ENCODE assay signal across 9 cellular contexts in the genomic region with DNA sequence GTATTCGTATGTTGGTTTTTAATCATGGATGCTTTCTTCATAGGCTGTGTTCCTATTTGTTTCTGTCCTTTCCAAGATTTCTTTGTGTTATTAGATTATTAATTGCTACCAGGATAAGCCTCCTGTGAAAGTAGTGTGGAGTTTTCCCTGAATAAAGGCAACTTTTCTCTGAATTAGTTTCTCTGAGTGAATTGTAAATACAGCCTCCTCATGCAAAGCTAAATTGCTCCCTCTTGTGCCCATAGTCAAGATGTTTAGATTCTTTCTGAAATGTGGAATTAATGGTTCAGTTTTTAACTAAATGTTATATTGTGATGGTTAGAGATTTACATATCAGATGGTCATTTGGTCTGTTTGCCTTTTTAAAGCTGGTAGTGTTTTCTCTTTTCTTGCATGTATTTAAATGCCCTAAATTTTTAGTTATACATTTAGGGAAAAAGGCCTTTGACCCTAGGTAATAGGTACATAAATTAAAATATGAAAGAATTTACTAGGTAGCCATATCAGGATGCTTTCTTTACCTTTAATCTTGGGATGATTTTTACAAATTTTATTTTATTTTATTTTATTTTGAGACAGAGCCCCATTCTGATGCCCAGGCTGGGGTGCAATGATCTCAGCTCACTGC. TPM values are rescaled to one million over a fixed set of nuclear protein-coding genes. Genes with fewer than 3 reads are reported as not detected.
DNase-seq lines count a peak whose midpoint lies in the region; ATAC-seq and TF ChIP-seq lines count a peak whose summit lies in the region.
"Had no signal": no experiment of that assay in that cellular context is flagged by ENCODE, and none has a peak within 500 bp of the region (broad histone marks: within the 10 kb centered on the region; RNA-seq: fewer than 3 reads in every experiment).

No MANE protein-coding gene starts in this region.

- no peak for ATAC-seq in HG03135 (IDR thresholded peaks at IDR 0.05; ENCODE audit: unreplicated experiment)

- TF ChIP-seq CTCF in cardiac muscle cell (IDR thresholded peaks at IDR 0.05; ENCODE audit: low read depth, low read length) (peak; percentile 61), right atrium auricular region (IDR thresholded peaks at IDR 0.05) (peak in 1 of 2 donors; percentile 65), RWPE1 (conservative IDR thresholded peaks at IDR 0.05; ENCODE audit: low read depth) (peak; percentile 70), epithelial cell of proximal tubule (conservative IDR thresholded peaks at IDR 0.05; ENCODE audit: low read depth, low read length) (peak; percentile 73), neutrophil (IDR thresholded peaks at IDR 0.05) (peak; percentile 48)

- H3K27ac ChIP-seq in cardiac muscle cell (no peak overlapping the region), right atrium auricular region (no peak overlapping the region), RWPE1 (no peak overlapping the region), neutrophil (peak overlapping the region; percentile 41)

- H3K4me3 ChIP-seq in cardiac muscle cell (no peak overlapping the region), right atrium auricular region (no peak overlapping the region), epithelial cell of proximal tubule (ENCODE audit: low read depth, low read length) (no peak overlapping the region), neutrophil (ENCODE audit: low read depth in 1 of 2, low read length in 1 of 2) (no peak overlapping the region)

- CTCF ChIA-PET in RWPE1 (lab: Yijun Ruan, JAX): interaction anchor here (0.5 to 1.1 kb wide), 7 partner anchors 8 to 318 kb away, joined by 3 to 5 read pairs (median 3); no protein-coding TSS in a partner anchor

- H3K27me3 ChIP-seq in cardiac muscle cell (no peaks in the 10 kb centered on the region), right atrium auricular region (no peaks in the 10 kb centered on the region), neutrophil (no peaks in the 10 kb centered on the region)

- H3K9me3 ChIP-seq in cardiac muscle cell (ENCODE audit: low read depth) (no peaks in the 10 kb centered on the region), right atrium auricular region (no peaks in the 10 kb centered on the region), neutrophil (no peaks in the 10 kb centered on the region)

- peak; percentile 47 to 81 for DNase-seq in cardiac muscle cell (ENCODE audit: low read depth in 1 of 2, low spot score in 1 of 2)
- no peak for DNase-seq in right atrium auricular region (ENCODE audit: low spot score)
- DNase-seq in LHCN-M2 (ENCODE audit: low read depth): peak; percentile 60
- peak; percentile 39 for DNase-seq in RWPE1 (ENCODE audit: low spot score)
- no peak for DNase-seq in epithelial cell of proximal tubule (ENCODE audit: low read depth)
- no peak for DNase-seq in UCSD-AML1 (lab: John Stamatoyannopoulos, UW; ENCODE audit: unreplicated experiment)
- DNase-seq: activated naive CD8-positive, alpha-beta T cell treated with anti-CD3 and anti-CD28 coated beads, Interleukin-2, amount 10 ng/mL, durations not matched to agents 7 days and 5 days had no signal

- H3K36me3 ChIP-seq in cardiac muscle cell (peaks cover 14% of the 10 kb centered on the region), right atrium auricular region (peaks cover 23% of the 10 kb centered on the region), neutrophil (peaks cover 91% of the 10 kb centered on the region)

- POLR2A ChIA-PET in RWPE1 (lab: Yijun Ruan, JAX; ENCODE audit: low non-redundant PET): no interaction called here

- no peaks in the 10 kb centered on the region for H3K4me1 ChIP-seq in cardiac muscle cell (ENCODE audit: low read depth)
- no peaks in the 10 kb centered on the region for H3K4me1 ChIP-seq in right atrium auricular region
- peaks cover 0 to 3% of the 10 kb centered on the region in 2 experiments for H3K4me1 ChIP-seq in neutrophil (ENCODE audit: control insufficient read depth in 1 of 2, insufficient read depth in 1 of 2, low read depth in 1 of 2, low read length in 1 of 2)

RNA-seq across cellular contexts. Expression of a gene that starts 8.9 kb away (rescaled TPM):
- 13.6 and 13.8 TPM in 2 replicates for total RNA-seq in cardiac muscle cell
- 11.8 and 13.4 TPM in 2 replicates for polyA plus RNA-seq in cardiac muscle cell
- total RNA-seq in right atrium auricular region: 1 to 10 TPM; 3.9 to 5.3 TPM
- 27.2 and 29.6 TPM in 2 replicates for total RNA-seq in LHCN-M2 (2014; rRNA removed)
- 6.9 TPM for polyA plus RNA-seq in LHCN-M2 (2012)
- 13.9 and 16.6 TPM in 2 replicates for total RNA-seq in epithelial cell of proximal tubule

RNA-seq across cellular contexts. Expression of a gene that starts 9.4 kb away (rescaled TPM):
- total RNA-seq in cardiac muscle cell (19.7 and 25.6 TPM in 2 replicates), right atrium auricular region (1 to 10 TPM; 6.7 to 7.4 TPM), LHCN-M2 (2014; rRNA removed) (87.6 and 102 TPM in 2 replicates), epithelial cell of proximal tubule (48.3 and 48.7 TPM in 2 replicates)
- 22.7 and 31.7 TPM in 2 replicates for polyA plus RNA-seq in cardiac muscle cell
- 31.3 TPM for polyA plus RNA-seq in LHCN-M2 (2012)

Comparison
In these comparisons a context has a peak if more than half of its experiments do, and no peak if none do; other contexts are left out.
1. DNase-seq: peak in cardiac muscle cell (2 of 2), LHCN-M2 (single experiment) and RWPE1 (single experiment); none in right atrium auricular region (single experiment), epithelial cell of proximal tubule (single experiment) and UCSD-AML1 (single experiment).